ENCODE assay signal across 15 cellular contexts in the genomic region with DNA sequence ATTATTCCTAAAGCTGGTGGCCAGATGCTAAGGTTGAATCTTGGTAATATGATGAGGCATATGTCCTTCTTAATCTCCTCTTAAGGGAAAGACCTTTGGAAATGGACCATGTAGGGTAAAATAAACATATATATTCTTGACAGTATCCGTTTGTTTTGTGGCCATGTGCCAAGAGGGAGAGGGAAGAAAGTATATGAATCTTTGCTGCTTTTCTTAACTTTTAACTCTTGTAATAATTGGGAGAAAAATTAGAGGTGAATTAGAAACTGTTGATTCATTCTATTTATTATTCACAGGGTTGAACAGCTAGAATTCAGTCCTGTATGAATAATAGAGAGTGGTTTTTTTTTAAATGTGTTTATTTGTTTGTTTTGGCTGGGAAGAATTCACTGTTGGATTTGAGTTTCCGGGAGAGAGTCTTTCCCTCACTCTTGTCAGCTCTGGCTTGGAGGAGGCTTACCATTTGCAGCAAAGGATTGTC. TPM values are rescaled to one million over a fixed set of nuclear protein-coding genes. Genes with fewer than 3 reads are reported as not detected.
A peak's percentile ranks its signal among the peaks of the same experiment; 100 is the strongest.
DNase-seq lines count a peak whose midpoint lies in the region; ATAC-seq and TF ChIP-seq lines count a peak whose summit lies in the region.
"Had no signal": no experiment of that assay in that cellular context is flagged by ENCODE, and none has a peak within 500 bp of the region (broad histone marks: within the 10 kb centered on the region; RNA-seq: fewer than 3 reads in every experiment).

No MANE protein-coding gene starts in this region.

- no peak for ATAC-seq in HG03442 (IDR thresholded peaks at IDR 0.05; ENCODE audit: unreplicated experiment)
- no peak for ATAC-seq in HG02870 (IDR thresholded peaks at IDR 0.05; ENCODE audit: unreplicated experiment)
- no peak for ATAC-seq in GM21529 (IDR thresholded peaks at IDR 0.05; ENCODE audit: unreplicated experiment)
- ATAC-seq: naive thymus-derived CD8-positive, alpha-beta T cell had no signal

- peaks cover 63% of the 10 kb centered on the region for H3K79me2 ChIP-seq in mammary epithelial cell (ENCODE audit: insufficient read depth, low read length)

- in situ Hi-C loops in mammary epithelial cell (cut with MboI; ENCODE audit: low sequenced_read_pairs in 2 of 2): no loop called here

- no peaks in the 10 kb centered on the region for H3K9me3 Mint-ChIP-seq in MCF 10A (ENCODE audit: unreplicated experiment)
- H3K9me3 Mint-ChIP-seq: naive thymus-derived CD8-positive, alpha-beta T cell had no signal

- H3K36me3 ChIP-seq in mammary epithelial cell (ENCODE audit: insufficient read depth, low read length): no peaks in the 10 kb centered on the region
- H3K36me3 ChIP-seq in A673 (ENCODE audit: insufficient read depth, low read length, poor library complexity, severe bottlenecking): no peaks in the 10 kb centered on the region
- H3K36me3 ChIP-seq: upper lobe of left lung had no signal

- H3K4me1 ChIP-seq in mammary epithelial cell (ENCODE audit: insufficient read depth, low read length): peaks cover 5% of the 10 kb centered on the region
- peaks cover 19% of the 10 kb centered on the region for H3K4me1 ChIP-seq in A673 (ENCODE audit: insufficient read depth, low read length, poor library complexity, severe bottlenecking)

- POLR2A ChIA-PET in MCF 10A (lab: Yijun Ruan, JAX): interaction anchor here (0.7 to 2.4 kb wide), 5 partner anchors 10 to 132 kb away, joined by 3 to 12 read pairs (median 4); partner anchors contain the start of gene AATF
- POLR2A ChIA-PET in A673 (lab: Charles Lee; ENCODE audit: low non-redundant PET): no interaction called here

- dilution Hi-C loops in mammary epithelial cell (cut with HindIII; ENCODE audit: low sequenced_read_pairs): no loop called here

- H4K20me1 ChIP-seq in mammary epithelial cell (ENCODE audit: insufficient read depth, low read length): no peaks in the 10 kb centered on the region

- no peak for TF ChIP-seq CTCF in MCF 10A (IDR thresholded peaks at IDR 0.05; ENCODE audit: unreplicated experiment)
- TF ChIP-seq CTCF in mammary epithelial cell (conservative IDR thresholded peaks at IDR 0.05 in 1 of 2, IDR thresholded peaks at IDR 0.05 in 1 of 2; ENCODE audit: extremely low read depth in 1 of 2, insufficient read depth in 1 of 2, low read depth in 1 of 2, low read length in 2 of 2): no peak
- TF ChIP-seq CTCF in VCaP (conservative IDR thresholded peaks at IDR 0.05): no peak
- no peak for TF ChIP-seq CTCF in A673 (conservative IDR thresholded peaks at IDR 0.05; ENCODE audit: low read depth, low read length)

- peak; percentile 62 for DNase-seq in MCF 10A (ENCODE audit: unreplicated experiment)
- no peak for DNase-seq in mammary epithelial cell
- DNase-seq in fibroblast of the conjunctiva (ENCODE audit: low read depth): peak; percentile 20
- DNase-seq in A673 (ENCODE audit: low spot score): no peak
- DNase-seq: aorta; DND-41; Kasumi-1; naive thymus-derived CD8-positive, alpha-beta T cell; upper lobe of left lung had no signal

- peak overlapping the region; percentile 63 for H3K27ac Mint-ChIP-seq in MCF 10A (ENCODE audit: low read depth, unreplicated experiment)

- no peaks in the 10 kb centered on the region for H3K27me3 Mint-ChIP-seq in MCF 10A (ENCODE audit: insufficient read depth, unreplicated experiment)
- H3K27me3 Mint-ChIP-seq: naive thymus-derived CD8-positive, alpha-beta T cell had no signal

- CTCF ChIA-PET in MCF 10A (lab: Yijun Ruan, JAX) (no interaction called here), mammary epithelial cell (lab: Charles Lee; ENCODE audit: low non-redundant PET) (no interaction called here), A673 (lab: Charles Lee) (no interaction called here)

- no peak overlapping the region for H3K27ac ChIP-seq in mammary epithelial cell (ENCODE audit: insufficient read depth, low read depth, low read length)
- H3K27ac ChIP-seq in VCaP: peak overlapping the region; percentile 59
- no peak overlapping the region for H3K27ac ChIP-seq in A673 (ENCODE audit: low read depth, low read length, poor library complexity, severe bottlenecking)
- H3K27ac ChIP-seq: SJSA1, upper lobe of left lung had no signal

- no peak overlapping the region for H2AFZ ChIP-seq in mammary epithelial cell (ENCODE audit: low read depth, low read length)

- H3K9me3 ChIP-seq in mammary epithelial cell (replicated peaks; ENCODE audit: insufficient read depth, low read length) (no peaks in the 10 kb centered on the region), A673 (ENCODE audit: low read depth, low read length, poor library complexity, severe bottlenecking) (no peaks in the 10 kb centered on the region)
- H3K9me3 ChIP-seq: SJSA1, upper lobe of left lung had no signal

- no peaks in the 10 kb centered on the region for H3K27me3 ChIP-seq in mammary epithelial cell (ENCODE audit: insufficient read depth, low read length)
- H3K27me3 ChIP-seq in A673 (replicated peaks; ENCODE audit: insufficient read depth, low read depth, low read length, poor library complexity): no peaks in the 10 kb centered on the region
- H3K27me3 ChIP-seq: SJSA1, upper lobe of left lung had no signal

- H3K4me1 Mint-ChIP-seq in MCF 10A (ENCODE audit: insufficient read depth, unreplicated experiment): peaks cover 27% of the 10 kb centered on the region

- no peak overlapping the region for H3K4me2 ChIP-seq in mammary epithelial cell (ENCODE audit: insufficient read depth, low read depth, low read length)

- intact Hi-C loops in MCF 10A (cut with micrococcal nuclease): no loop called here
- intact Hi-C loops in mammary epithelial cell (cut with micrococcal nuclease): no loop called here
- intact Hi-C loops in A673 (cut with micrococcal nuclease; ENCODE audit: unreplicated experiment): no loop called here

- 92% methylated on average over 2 of the region's 2 CpGs for WGBS in mammary epithelial cell (ENCODE audit: low coverage, missing lambda C conversion rate)

- H3K36me3 Mint-ChIP-seq in MCF 10A (ENCODE audit: insufficient read depth, unreplicated experiment): peaks cover 15% of the 10 kb centered on the region

- no TSS peak for BruUV-seq in MCF 10A (replicated peaks; lab: Mats Ljungman, UMichigan)
- BruUV-seq in mammary epithelial cell (replicated peaks; lab: Mats Ljungman, UMichigan): no TSS peak
- no TSS peak for BruUV-seq in A673 (replicated peaks; lab: Mats Ljungman, UMichigan)

- H3K4me3 ChIP-seq in mammary epithelial cell (replicated peaks in 1 of 3; ENCODE audit: insufficient read depth in 1 of 3, low read depth in 2 of 3, low read length in 3 of 3) (no peak overlapping the region), A673 (ENCODE audit: low read depth, low read length, poor library complexity, severe bottlenecking) (no peak overlapping the region)
- H3K4me3 ChIP-seq: SJSA1, upper lobe of left lung had no signal

- H3K4me3 Mint-ChIP-seq in MCF 10A (ENCODE audit: unreplicated experiment): no peak overlapping the region
- H3K4me3 Mint-ChIP-seq: naive thymus-derived CD8-positive, alpha-beta T cell had no signal

- H3K9ac ChIP-seq in mammary epithelial cell (ENCODE audit: insufficient read depth, low read length): no peak overlapping the region

RNA-seq across cellular contexts. Expression of gene AATF, which starts 31.6 kb away (rescaled TPM):
- total RNA-seq in MCF 10A (2022): 68.9 and 85.2 TPM in 2 replicates
- total RNA-seq in mammary epithelial cell: 10 to 100 TPM; 21.2 to 70.3 TPM
- polyA plus RNA-seq in mammary epithelial cell: 19.0 TPM
- 54.6 TPM for polyA minus RNA-seq in mammary epithelial cell
- 51.3 and 54.7 TPM in 2 replicates for total RNA-seq in A673 (2021)

RNA-seq across cellular contexts. Expression of gene LHX1, which starts 43.0 kb away (rescaled TPM):
- total RNA-seq in MCF 10A (2022) (not detected in 2 replicates), mammary epithelial cell (not detected), A673 (2021) (not detected in 2 replicates)
- polyA plus RNA-seq in mammary epithelial cell: not detected
- not detected for polyA minus RNA-seq in mammary epithelial cell
- total RNA-seq: aorta; naive thymus-derived CD8-positive, alpha-beta T cell; SJSA1; upper lobe of left lung had no signal
- polyA plus RNA-seq: aorta; esophagus; naive thymus-derived CD8-positive, alpha-beta T cell had no signal

Comparison
In these comparisons a context has a peak if more than half of its experiments do, and no peak if none do; other contexts are left out.
1. DNase-seq: peak in MCF 10A (single experiment) and fibroblast of the conjunctiva (single experiment); none in mammary epithelial cell (single experiment) and A673 (single experiment).